In genomic region chr17:8630802-8631553, GRCh38 we compare ENCODE assay signal across 8 cellular contexts. TPM values are rescaled to one million over a fixed set of nuclear protein-coding genes. Genes with fewer than 3 reads are reported as not detected.
DNase-seq lines count a peak whose midpoint lies in the region; ATAC-seq lines count a peak whose summit lies in the region.

No MANE protein-coding gene starts in this region.

- peaks cover 0 to 60% (median 0%) of the 10 kb centered on the region in 11 experiments; a peak in 7 of 22 replicates for H3K27me3 ChIP-seq in BLaER1 treated with 17β-estradiol and CSF1 and Interleukin-3, amounts not matched to agents 10 nM and 100 nM
- H3K27me3 ChIP-seq in effector memory CD4-positive, alpha-beta T cell (replicated peaks; ENCODE audit: control insufficient read depth, insufficient read depth, low read length, poor library complexity, severe bottlenecking) = peaks cover 6% of the 10 kb centered on the region

- peaks cover 0 to 18% (median 0%) of the 10 kb centered on the region in 11 experiments; a peak in 5 of 22 replicates for H4K20me1 ChIP-seq in BLaER1 treated with 17β-estradiol and CSF1 and Interleukin-3, amounts not matched to agents 10 nM and 100 nM

- peak overlapping the region; percentile 59 to 92 (median 81) for H3K9ac ChIP-seq in BLaER1 treated with 17β-estradiol and CSF1 and Interleukin-3, amounts not matched to agents 10 nM and 100 nM

- H3K4me3 ChIP-seq in BLaER1 treated with 17β-estradiol and CSF1 and Interleukin-3, amounts not matched to agents 10 nM and 100 nM = peak overlapping the region; percentile 77 to 97 (median 88)
- peak overlapping the region; percentile 78 for H3K4me3 ChIP-seq in effector memory CD4-positive, alpha-beta T cell (ENCODE audit: insufficient read depth, low read depth, low read length, poor library complexity, severe bottlenecking)

- no peaks in the 10 kb centered on the region for H3K9me3 ChIP-seq in BLaER1 treated with 17β-estradiol and CSF1 and Interleukin-3, amounts not matched to agents 10 nM and 100 nM (replicated peaks in 1 of 11)
- no peaks in the 10 kb centered on the region for H3K9me3 ChIP-seq in effector memory CD4-positive, alpha-beta T cell (ENCODE audit: control insufficient read depth, low read length)

- peak; percentile 92 for DNase-seq in NCI-H774 (lab: John Stamatoyannopoulos, UW)
- peak; percentile 93 for DNase-seq in activated CD8-positive, alpha-beta memory T cell treated with anti-CD3 and anti-CD28 coated beads for 24 hours
- peak; percentile 50 to 72 (median 71) for DNase-seq in effector memory CD4-positive, alpha-beta T cell
- peak; percentile 98 to 100 for DNase-seq in lung microvascular endothelial cell (ENCODE audit: low read depth in 2 of 2)
- peak; percentile 64 to 72 (median 69) for DNase-seq in stimulated activated CD4-positive, alpha-beta T cell treated with anti-CD3 and anti-CD28 coated beads, TNF-alpha, amount 100 ng/mL, for 4 hours (ENCODE audit: low read depth in 3 of 3)

- peak overlapping the region in 9 of 11 experiments; percentile 31 to 76 (median 66); a peak in 16 of 22 replicates for H3K27ac ChIP-seq in BLaER1 treated with 17β-estradiol and CSF1 and Interleukin-3, amounts not matched to agents 10 nM and 100 nM
- no peak overlapping the region for H3K27ac ChIP-seq in effector memory CD4-positive, alpha-beta T cell (ENCODE audit: insufficient read depth, low read length, poor library complexity, severe bottlenecking)

- ATAC-seq in GM19438 (IDR thresholded peaks at IDR 0.05; ENCODE audit: low read depth, unreplicated experiment) = peak; percentile 98
- ATAC-seq in HG03571 (IDR thresholded peaks at IDR 0.05; ENCODE audit: unreplicated experiment) = peak; percentile 98

- peak overlapping the region; percentile 87 to 99 (median 94) for H3K4me2 ChIP-seq in BLaER1 treated with 17β-estradiol and CSF1 and Interleukin-3, amounts not matched to agents 10 nM and 100 nM

- H3K36me3 ChIP-seq in BLaER1 treated with 17β-estradiol and CSF1 and Interleukin-3, amounts not matched to agents 10 nM and 100 nM = no peaks in the 10 kb centered on the region; a peak in 1 of 22 replicates
- no peaks in the 10 kb centered on the region for H3K36me3 ChIP-seq in effector memory CD4-positive, alpha-beta T cell (ENCODE audit: control insufficient read depth, insufficient read depth, low read length)

- H3K4me1 ChIP-seq in BLaER1 treated with 17β-estradiol and CSF1 and Interleukin-3, amounts not matched to agents 10 nM and 100 nM = peaks cover 5 to 26% (median 24%) of the 10 kb centered on the region in 10 experiments; a peak in 18 of 20 replicates
- H3K4me1 ChIP-seq in effector memory CD4-positive, alpha-beta T cell (ENCODE audit: control insufficient read depth, insufficient read depth, low read length, poor library complexity, severe bottlenecking) = peaks cover 18% of the 10 kb centered on the region

RNA-seq across cellular contexts. Expression of gene MYH10, which starts 0.5 kb away (rescaled TPM):
- 245 and 287 TPM in 2 replicates for total RNA-seq in lung microvascular endothelial cell
